9 cellular contexts compared by ENCODE assay signal in the genomic region with DNA sequence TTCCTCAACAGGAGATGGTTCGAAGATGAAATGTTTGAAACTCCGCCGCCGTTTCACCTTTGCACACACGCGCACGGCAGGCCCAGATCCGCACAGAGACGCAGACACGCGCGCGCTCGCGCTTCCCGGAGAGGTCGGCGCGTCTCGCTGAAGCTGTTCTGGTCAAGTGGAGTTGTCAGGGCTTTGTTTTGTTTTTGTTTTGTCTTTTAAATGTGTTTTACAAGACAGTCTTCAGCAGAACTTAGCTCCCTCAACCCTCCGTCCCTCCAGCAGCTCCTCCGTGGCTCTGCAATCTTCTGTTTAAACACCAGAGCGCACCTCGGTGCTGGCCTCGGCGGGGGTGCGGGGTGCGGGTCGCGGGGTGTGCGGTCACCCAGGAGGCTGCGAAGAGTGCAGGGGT.
DNase-seq lines count a peak whose midpoint lies in the region; ATAC-seq and TF ChIP-seq lines count a peak whose summit lies in the region.
"Had no signal": no experiment of that assay in that cellular context is flagged by ENCODE, and none has a peak within 500 bp of the region (broad histone marks: within the 10 kb centered on the region; RNA-seq: fewer than 3 reads in every experiment).

No MANE protein-coding gene starts in this region.

- H3K4me3 Mint-ChIP-seq in stimulated activated naive CD8-positive, alpha-beta T cell treated with anti-CD3 and anti-CD28 coated beads, Interleukin-15, amount 100 ng/mL, for 72 hours: peak overlapping the region; percentile 7 to 33
- peak overlapping the region; percentile 85 to 89 (median 87) for H3K4me3 Mint-ChIP-seq in nephron

- H3K9me3 Mint-ChIP-seq in stimulated activated naive CD8-positive, alpha-beta T cell treated with anti-CD3 and anti-CD28 coated beads, Interleukin-15, amount 100 ng/mL, for 72 hours: no peaks in the 10 kb centered on the region
- H3K9me3 Mint-ChIP-seq in nephron: no peaks in the 10 kb centered on the region

- peaks cover 38% of the 10 kb centered on the region for H3K4me1 Mint-ChIP-seq in stimulated activated naive CD8-positive, alpha-beta T cell treated with anti-CD3 and anti-CD28 coated beads, Interleukin-15, amount 100 ng/mL, for 72 hours
- peaks cover 31% of the 10 kb centered on the region for H3K4me1 Mint-ChIP-seq in nephron

- DNase-seq in stimulated activated naive CD8-positive, alpha-beta T cell treated with anti-CD3 and anti-CD28 coated beads, Interleukin-15, amount 100 ng/mL, for 72 hours: no peak
- DNase-seq in stimulated activated naive CD8-positive, alpha-beta T cell treated with anti-CD3 and anti-CD28 coated beads, Interleukin-15, Interleukin-2, amounts not matched to agents 100 U/mL and 50 U/mL, for 24 hours: no peak
- DNase-seq in epithelial cell of prostate (ENCODE audit: low read depth, low spot score) (no peak), CD1c-positive myeloid dendritic cell (ENCODE audit: extremely low spot score) (no peak), T-helper 1 cell (no peak)
- DNase-seq: CD4-positive, alpha-beta memory T cell had no signal

- no peak for ATAC-seq in stimulated activated naive CD8-positive, alpha-beta T cell treated with anti-CD3 and anti-CD28 coated beads, Interleukin-15, amount 100 ng/mL, for 72 hours
- ATAC-seq in stimulated activated naive CD8-positive, alpha-beta T cell treated with anti-CD3 and anti-CD28 coated beads, Interleukin-15, Interleukin-2, amounts not matched to agents 100 U/mL and 50 U/mL, for 24 hours: no peak
- ATAC-seq in HG03139 (IDR thresholded peaks at IDR 0.05; ENCODE audit: unreplicated experiment) (no peak), GM21825 (IDR thresholded peaks at IDR 0.05; ENCODE audit: unreplicated experiment) (no peak)

- H3K27ac ChIP-seq in epithelial cell of prostate: peak overlapping the region; percentile 48

- TF ChIP-seq CTCF in nephron (IDR thresholded peaks at IDR 0.05; ENCODE audit: unreplicated experiment in 3 of 3): peak in 2 of 3 experiments; percentile 15 to 20

- no peaks in the 10 kb centered on the region for H3K36me3 Mint-ChIP-seq in nephron (ENCODE audit: low read depth)
- H3K36me3 Mint-ChIP-seq: CD4-positive, alpha-beta memory T cell had no signal

- H3K27me3 Mint-ChIP-seq in stimulated activated naive CD8-positive, alpha-beta T cell treated with anti-CD3 and anti-CD28 coated beads, Interleukin-15, amount 100 ng/mL, for 72 hours: peaks cover 94% of the 10 kb centered on the region
- H3K27me3 Mint-ChIP-seq in nephron (ENCODE audit: low read depth): peaks cover 93% of the 10 kb centered on the region

- no peak overlapping the region for H3K27ac Mint-ChIP-seq in stimulated activated naive CD8-positive, alpha-beta T cell treated with anti-CD3 and anti-CD28 coated beads, Interleukin-15, amount 100 ng/mL, for 72 hours
- no peak overlapping the region for H3K27ac Mint-ChIP-seq in nephron
- H3K27ac Mint-ChIP-seq: CD4-positive, alpha-beta memory T cell had no signal
